ENCODE assay signal across 8 cellular contexts in the genomic region with DNA sequence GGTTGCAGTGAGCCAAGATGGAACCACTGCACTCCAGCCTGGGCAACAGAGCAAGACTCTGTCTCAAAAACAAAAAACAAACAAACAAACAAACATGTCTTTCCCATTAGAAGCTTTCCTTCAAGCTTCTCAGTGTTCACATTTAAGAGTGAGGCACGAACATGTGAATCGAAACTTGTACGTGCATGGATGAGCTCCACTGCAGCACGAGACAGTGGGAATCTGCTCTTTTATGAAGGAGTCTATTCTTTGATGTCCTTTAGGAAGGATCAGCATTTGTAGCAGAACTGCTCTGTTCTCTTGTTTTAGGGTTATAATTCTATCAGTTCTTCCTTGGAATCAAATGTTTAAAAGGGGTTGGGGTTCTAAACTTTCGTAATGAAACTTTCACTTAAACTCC. TPM values are rescaled to one million over a fixed set of nuclear protein-coding genes. Genes with fewer than 3 reads are reported as not detected.
"Had no signal": no experiment of that assay in that cellular context is flagged by ENCODE, and none has a peak within 500 bp of the region (broad histone marks: within the 10 kb centered on the region; RNA-seq: fewer than 3 reads in every experiment).

No MANE protein-coding gene starts in this region.

- H3K4me3 Mint-ChIP-seq: IgD-negative memory B cell had no signal

- H3K36me3 ChIP-seq: HAP-1 had no signal

- H3K4me3 ChIP-seq: HAP-1 had no signal

- H3K27ac ChIP-seq: HL-60 had no signal

- DNase-seq: GOT3, H7, KG1 had no signal

- ATAC-seq: HCT116, HepG2 had no signal

- H3K4me1 Mint-ChIP-seq: IgD-negative memory B cell had no signal

- H3K27ac Mint-ChIP-seq: IgD-negative memory B cell had no signal

- H3K9me3 Mint-ChIP-seq: IgD-negative memory B cell had no signal

- H3K36me3 Mint-ChIP-seq: IgD-negative memory B cell had no signal

- H3K4me1 ChIP-seq: HAP-1 had no signal

RNA-seq across cellular contexts. Expression of a gene that starts 23.4 kb away (rescaled TPM):
- polyA plus RNA-seq: HepG2 had no signal
